In the genomic region with DNA sequence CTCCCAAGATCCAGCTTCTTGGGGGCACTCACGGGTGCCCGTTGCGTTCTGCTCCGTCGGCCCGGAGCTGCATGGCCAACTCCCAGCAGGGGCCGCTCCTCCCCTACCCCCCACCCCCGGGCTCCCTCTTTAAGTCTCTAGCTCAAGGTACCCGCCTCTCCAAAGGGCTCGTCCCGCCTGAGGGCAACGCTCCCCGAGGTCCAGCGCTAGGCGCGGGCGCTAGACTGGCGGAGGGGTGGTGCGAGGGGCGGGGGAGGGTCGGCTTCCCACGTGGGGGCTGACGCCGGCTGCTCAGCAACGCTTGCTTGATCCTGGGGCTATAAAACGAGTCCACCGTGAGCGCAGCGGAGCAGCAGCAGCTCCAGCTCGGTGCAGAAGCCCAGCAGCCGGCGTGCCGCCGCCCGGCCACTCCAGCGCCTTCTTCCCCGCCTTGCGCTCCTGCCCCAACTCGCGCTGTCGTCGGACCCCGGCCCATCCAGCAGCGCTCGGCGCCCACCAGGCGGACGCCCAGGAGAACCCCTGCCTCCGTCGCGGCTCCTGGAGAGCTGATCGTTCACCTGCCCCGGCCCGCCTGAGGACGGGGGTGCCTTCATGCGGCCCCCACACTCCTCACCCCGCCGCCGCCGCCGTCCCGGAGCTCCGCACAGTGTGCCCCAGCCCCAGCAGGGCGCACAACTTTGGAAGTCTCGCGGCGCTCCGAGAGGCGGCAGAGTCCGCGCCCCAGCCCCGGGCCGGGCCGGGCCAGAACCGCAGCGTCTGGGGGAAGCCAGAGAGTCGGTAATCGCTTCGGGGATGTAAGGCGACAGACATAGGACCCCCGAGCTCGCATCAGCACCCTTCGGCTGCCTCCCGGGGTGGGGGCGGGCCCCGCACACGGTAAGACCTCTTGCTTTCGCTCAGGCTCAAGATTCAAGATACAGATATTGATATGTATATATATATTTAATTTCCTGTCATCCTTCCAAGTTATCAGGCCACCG, we compare ENCODE assay signal across 9 cellular contexts. TPM values are rescaled to one million over a fixed set of nuclear protein-coding genes. Genes with fewer than 3 reads are reported as not detected.
A peak's percentile ranks its signal among the peaks of the same experiment; 100 is the strongest.
DNase-seq lines count a peak whose midpoint lies in the region; ATAC-seq, FAIRE-seq and TF ChIP-seq lines count a peak whose summit lies in the region.
"Had no signal": no experiment of that assay in that cellular context is flagged by ENCODE, and none has a peak within 500 bp of the region (broad histone marks: within the 10 kb centered on the region; RNA-seq: fewer than 3 reads in every experiment).

ADRA2A (plus strand) TSS at position 348 of the 980 bp plus-strand sequence. CDS start 968 bp downstream, outside the sequence.

- H4K91ac ChIP-seq in H9 (ENCODE audit: insufficient read length, low read depth, low read length) = no peak within 1 kb of the TSS

- H3K36me3 Mint-ChIP-seq in H9 (ENCODE audit: insufficient read depth in 1 of 3, low read depth in 3 of 3) = peaks cover 0 to 8% (median 2%) of the 10 kb centered on the region in 3 experiments; a peak in 2 of 7 replicates
- H3K36me3 Mint-ChIP-seq in activated naive CD8-positive, alpha-beta T cell treated with anti-CD3 and anti-CD28 coated beads, Interleukin-2, amount 10 ng/mL, durations not matched to agents 7 days and 5 days = peaks cover 3% of the 10 kb centered on the region

- POLR2A ChIA-PET in activated naive CD8-positive, alpha-beta T cell treated with anti-CD3 and anti-CD28 coated beads, Interleukin-2, amount 10 ng/mL, durations not matched to agents 7 days and 5 days (lab: Charles Lee) = no interaction called here

- peak within 1 kb of the TSS; percentile 68 to 82 for H3K4me3 Mint-ChIP-seq in H9
- H3K4me3 Mint-ChIP-seq in activated naive CD8-positive, alpha-beta T cell treated with anti-CD3 and anti-CD28 coated beads, Interleukin-2, amount 10 ng/mL, durations not matched to agents 7 days and 5 days = peak within 1 kb of the TSS; percentile 75

- no peak within 1 kb of the TSS for H2BK120ac ChIP-seq in H9 (ENCODE audit: low read depth, low read length, poor library complexity, severe bottlenecking)

- H2AFZ ChIP-seq in H9 (ENCODE audit: low read length) = no peak within 1 kb of the TSS

- peak; percentile 45 for ATAC-seq in activated naive CD8-positive, alpha-beta T cell treated with anti-CD3 and anti-CD28 coated beads, Interleukin-2, amount 10 ng/mL, durations not matched to agents 7 days and 5 days (ENCODE audit: low read depth)
- ATAC-seq in left ventricle myocardium superior (peak; percentile 78), GM21423 (IDR thresholded peaks at IDR 0.05; ENCODE audit: unreplicated experiment) (no peak)

- peaks cover 4% of the 10 kb centered on the region for H3K23me2 ChIP-seq in H9 (ENCODE audit: insufficient read length, low read depth, low read length, poor library complexity, severe bottlenecking)

- H3K4me2 ChIP-seq in H9 (ENCODE audit: insufficient read depth, insufficient read length, low read length) = peak within 1 kb of the TSS; percentile 60

- H2BK12ac ChIP-seq in H9 (ENCODE audit: insufficient read length, low read depth, low read length) = no peak within 1 kb of the TSS

- no peak within 1 kb of the TSS for H3K56ac ChIP-seq in H9 (ENCODE audit: insufficient read length, low read depth, low read length)

- intact Hi-C loops in left ventricle myocardium superior (cut with micrococcal nuclease) = no loop called here

- no peak within 1 kb of the TSS for H3K9ac ChIP-seq in H9 (ENCODE audit: extremely low read depth, insufficient read length, low read length)

- no peak within 1 kb of the TSS for H4K5ac ChIP-seq in H9 (ENCODE audit: insufficient read length, low read depth, low read length)

- no peak within 1 kb of the TSS for H3T11ph ChIP-seq in H9 (ENCODE audit: low read length)

- no peak within 1 kb of the TSS for H4K8ac ChIP-seq in H9 (replicated peaks; ENCODE audit: insufficient read length, low read depth, low read length)

- H3K27ac ChIP-seq in H9 (ENCODE audit: insufficient read length, low read depth, low read length) = no peak within 1 kb of the TSS

- WGBS in H9 (ENCODE audit: extremely low coverage, insufficient read length, low lambda C conversion rate) = no CpG with 5 or more reads among the region's 89 CpGs

- H3K27me3 ChIP-seq in H9 (ENCODE audit: insufficient read depth, low read length) = peaks cover 28% of the 10 kb centered on the region; the same call in 1 of the 2 replicates

- no peak within 1 kb of the TSS for H3K14ac ChIP-seq in H9 (ENCODE audit: insufficient read depth, low read length)

- H2BK5ac ChIP-seq in H9 (ENCODE audit: insufficient read length, low read length) = no peak within 1 kb of the TSS

- no peak within 1 kb of the TSS for H2BK15ac ChIP-seq in H9 (ENCODE audit: low read depth, low read length)

- peaks cover 7 to 10% of the 10 kb centered on the region in 2 experiments for H3K4me1 Mint-ChIP-seq in H9
- peaks cover 3% of the 10 kb centered on the region for H3K4me1 Mint-ChIP-seq in activated naive CD8-positive, alpha-beta T cell treated with anti-CD3 and anti-CD28 coated beads, Interleukin-2, amount 10 ng/mL, durations not matched to agents 7 days and 5 days

- H2BK20ac ChIP-seq in H9 (ENCODE audit: low read depth, low read length, poor library complexity, severe bottlenecking) = no peak within 1 kb of the TSS

- H3K79me2 ChIP-seq in H9 (ENCODE audit: insufficient read depth, low read length) = no peaks in the 10 kb centered on the region

- no peak within 1 kb of the TSS for H3K23ac ChIP-seq in H9 (ENCODE audit: insufficient read length, low read depth, low read length)

- FAIRE-seq in D721Med (lab: Jason Lieb, UNC) = no peak

- no peak for TF ChIP-seq CTCF in D721Med (IDR thresholded peaks at IDR 0.05; ENCODE audit: insufficient read depth, missing control alignments)
- no peak for TF ChIP-seq CTCF in H9 (conservative IDR thresholded peaks at IDR 0.05)

- H3K18ac ChIP-seq in H9 (ENCODE audit: insufficient read length, low read depth, low read length) = no peak within 1 kb of the TSS

- H4K20me1 ChIP-seq in H9 (ENCODE audit: control insufficient read depth, insufficient read depth, insufficient read length) = no peaks in the 10 kb centered on the region

- H3K4ac ChIP-seq in H9 (ENCODE audit: low read depth, low read length) = no peak within 1 kb of the TSS

- DNase-seq in D721Med (ENCODE audit: insufficient read length, low spot score) (peak; percentile 46), H9 (peak; percentile 79), NCI-H510A (lab: John Stamatoyannopoulos, UW) (peak; percentile 43), left ventricle myocardium superior (peak; percentile 55), pons (ENCODE audit: low spot score) (peak; percentile 15), kidney glomerular epithelial cell (lab: John Stamatoyannopoulos, UW) (no peak)
- DNase-seq in activated naive CD8-positive, alpha-beta T cell treated with anti-CD3 and anti-CD28 coated beads, Interleukin-2, amount 10 ng/mL, durations not matched to agents 7 days and 5 days = peak; percentile 55

- no peaks in the 10 kb centered on the region for H3K9me3 ChIP-seq in H9 (ENCODE audit: control insufficient read depth, low read depth, low read length)

- peaks cover 80% of the 10 kb centered on the region for H3K27me3 Mint-ChIP-seq in H9 (ENCODE audit: low read depth)
- peaks cover 65% of the 10 kb centered on the region for H3K27me3 Mint-ChIP-seq in activated naive CD8-positive, alpha-beta T cell treated with anti-CD3 and anti-CD28 coated beads, Interleukin-2, amount 10 ng/mL, durations not matched to agents 7 days and 5 days

- H3K27ac Mint-ChIP-seq in H9 = no peak within 1 kb of the TSS
- H3K27ac Mint-ChIP-seq in activated naive CD8-positive, alpha-beta T cell treated with anti-CD3 and anti-CD28 coated beads, Interleukin-2, amount 10 ng/mL, durations not matched to agents 7 days and 5 days = no peak within 1 kb of the TSS

- no peaks in the 10 kb centered on the region for H3K4me1 ChIP-seq in H9 (ENCODE audit: insufficient read depth, low read length)

- H2AK5ac ChIP-seq in H9 (ENCODE audit: insufficient read length, low read length) = no peak within 1 kb of the TSS

- H3K79me1 ChIP-seq in H9 (ENCODE audit: insufficient read depth, low read depth, low read length, poor library complexity, severe bottlenecking) = no peaks in the 10 kb centered on the region

- peaks cover 0 to 4% of the 10 kb centered on the region in 2 experiments; a peak in 3 of 5 replicates for H3K9me3 Mint-ChIP-seq in H9
- no peaks in the 10 kb centered on the region for H3K9me3 Mint-ChIP-seq in activated naive CD8-positive, alpha-beta T cell treated with anti-CD3 and anti-CD28 coated beads, Interleukin-2, amount 10 ng/mL, durations not matched to agents 7 days and 5 days

RNA-seq across cellular contexts. Expression of gene ADRA2A, which starts in this region (rescaled TPM):
- total RNA-seq in H9 (2021) (1.4 and 1.5 TPM in 2 replicates), left ventricle myocardium superior (0.64 TPM)
- not detected for total RNA-seq in activated naive CD8-positive, alpha-beta T cell treated with anti-CD3 and anti-CD28 coated beads, Interleukin-2, amount 10 ng/mL, durations not matched to agents 7 days and 5 days
- total RNA-seq: T-helper 1 cell treated with Interleukin-12 subunit alpha and Interleukin-12 subunit beta and Interleukin-4 antibody, amounts not matched to agents 30 ng/mL and 1 ng/mL, for 36 hours had no signal

Comparison
In these comparisons a context has a peak if more than half of its experiments do, and no peak if none do; other contexts are left out.
1. Peak in DNase-seq and ATAC-seq in activated naive CD8-positive, alpha-beta T cell treated with anti-CD3 and anti-CD28 coated beads, Interleukin-2, amount 10 ng/mL, durations not matched to agents 7 days and 5 days; RNA of the gene not detected or under 1 TPM.
2. Peak in DNase-seq and ATAC-seq in left ventricle myocardium superior; RNA of the gene not detected or under 1 TPM.